1 cellular context compared by ENCODE assay signal in the genomic region with DNA sequence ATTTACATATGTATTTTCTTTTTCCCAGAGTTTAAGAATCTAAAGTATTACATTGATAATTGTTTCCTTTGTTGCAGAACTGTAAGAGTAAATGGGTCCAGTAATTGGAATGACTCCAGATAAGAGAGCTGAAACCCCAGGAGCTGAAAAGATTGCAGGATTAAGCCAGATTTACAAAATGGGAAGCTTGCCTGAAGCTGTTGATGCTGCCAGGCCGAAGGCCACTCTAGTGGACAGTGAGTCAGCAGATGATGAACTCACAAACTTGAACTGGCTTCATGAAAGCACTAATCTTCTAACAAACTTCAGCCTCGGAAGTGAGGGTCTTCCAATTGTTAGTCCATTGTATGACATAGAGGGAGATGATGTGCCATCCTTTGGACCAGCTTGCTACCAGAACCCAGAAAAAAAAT.
TF ChIP-seq lines count a peak whose summit lies in the region.

No MANE protein-coding gene starts in this region.

TF ChIP-seq in HepG2, 621 proteins besides CTCF, POLR2A, EP300 and RAD21 (continued from another document and continues in another):
- TF ChIP-seq, protein P1, sequence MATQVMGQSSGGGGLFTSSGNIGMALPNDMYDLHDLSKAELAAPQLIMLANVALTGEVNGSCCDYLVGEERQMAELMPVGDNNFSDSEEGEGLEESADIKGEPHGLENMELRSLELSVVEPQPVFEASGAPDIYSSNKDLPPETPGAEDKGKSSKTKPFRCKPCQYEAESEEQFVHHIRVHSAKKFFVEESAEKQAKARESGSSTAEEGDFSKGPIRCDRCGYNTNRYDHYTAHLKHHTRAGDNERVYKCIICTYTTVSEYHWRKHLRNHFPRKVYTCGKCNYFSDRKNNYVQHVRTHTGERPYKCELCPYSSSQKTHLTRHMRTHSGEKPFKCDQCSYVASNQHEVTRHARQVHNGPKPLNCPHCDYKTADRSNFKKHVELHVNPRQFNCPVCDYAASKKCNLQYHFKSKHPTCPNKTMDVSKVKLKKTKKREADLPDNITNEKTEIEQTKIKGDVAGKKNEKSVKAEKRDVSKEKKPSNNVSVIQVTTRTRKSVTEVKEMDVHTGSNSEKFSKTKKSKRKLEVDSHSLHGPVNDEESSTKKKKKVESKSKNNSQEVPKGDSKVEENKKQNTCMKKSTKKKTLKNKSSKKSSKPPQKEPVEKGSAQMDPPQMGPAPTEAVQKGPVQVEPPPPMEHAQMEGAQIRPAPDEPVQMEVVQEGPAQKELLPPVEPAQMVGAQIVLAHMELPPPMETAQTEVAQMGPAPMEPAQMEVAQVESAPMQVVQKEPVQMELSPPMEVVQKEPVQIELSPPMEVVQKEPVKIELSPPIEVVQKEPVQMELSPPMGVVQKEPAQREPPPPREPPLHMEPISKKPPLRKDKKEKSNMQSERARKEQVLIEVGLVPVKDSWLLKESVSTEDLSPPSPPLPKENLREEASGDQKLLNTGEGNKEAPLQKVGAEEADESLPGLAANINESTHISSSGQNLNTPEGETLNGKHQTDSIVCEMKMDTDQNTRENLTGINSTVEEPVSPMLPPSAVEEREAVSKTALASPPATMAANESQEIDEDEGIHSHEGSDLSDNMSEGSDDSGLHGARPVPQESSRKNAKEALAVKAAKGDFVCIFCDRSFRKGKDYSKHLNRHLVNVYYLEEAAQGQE (IDR thresholded peaks at IDR 0.05; ENCODE audit: borderline replicate concordance in 1 of 2, low read depth in 1 of 2, low read length in 2 of 2) = peak in 1 of 2 experiments; percentile 22; a peak in 1 of 4 replicates
- TF ChIP-seq, protein P2, sequence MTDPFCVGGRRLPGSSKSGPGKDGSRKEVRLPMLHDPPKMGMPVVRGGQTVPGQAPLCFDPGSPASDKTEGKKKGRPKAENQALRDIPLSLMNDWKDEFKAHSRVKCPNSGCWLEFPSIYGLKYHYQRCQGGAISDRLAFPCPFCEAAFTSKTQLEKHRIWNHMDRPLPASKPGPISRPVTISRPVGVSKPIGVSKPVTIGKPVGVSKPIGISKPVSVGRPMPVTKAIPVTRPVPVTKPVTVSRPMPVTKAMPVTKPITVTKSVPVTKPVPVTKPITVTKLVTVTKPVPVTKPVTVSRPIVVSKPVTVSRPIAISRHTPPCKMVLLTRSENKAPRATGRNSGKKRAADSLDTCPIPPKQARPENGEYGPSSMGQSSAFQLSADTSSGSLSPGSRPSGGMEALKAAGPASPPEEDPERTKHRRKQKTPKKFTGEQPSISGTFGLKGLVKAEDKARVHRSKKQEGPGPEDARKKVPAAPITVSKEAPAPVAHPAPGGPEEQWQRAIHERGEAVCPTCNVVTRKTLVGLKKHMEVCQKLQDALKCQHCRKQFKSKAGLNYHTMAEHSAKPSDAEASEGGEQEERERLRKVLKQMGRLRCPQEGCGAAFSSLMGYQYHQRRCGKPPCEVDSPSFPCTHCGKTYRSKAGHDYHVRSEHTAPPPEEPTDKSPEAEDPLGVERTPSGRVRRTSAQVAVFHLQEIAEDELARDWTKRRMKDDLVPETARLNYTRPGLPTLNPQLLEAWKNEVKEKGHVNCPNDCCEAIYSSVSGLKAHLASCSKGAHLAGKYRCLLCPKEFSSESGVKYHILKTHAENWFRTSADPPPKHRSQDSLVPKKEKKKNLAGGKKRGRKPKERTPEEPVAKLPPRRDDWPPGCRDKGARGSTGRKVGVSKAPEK (CRISPR knock-in tag; IDR thresholded peaks at IDR 0.05; ENCODE audit: borderline replicate concordance) = no peak
- TF ChIP-seq ZMYM4 (CRISPR knock-in tag; IDR thresholded peaks at IDR 0.05) (peak; percentile 76), KDM1A (CRISPR knock-in tag; IDR thresholded peaks at IDR 0.05) (no peak), NCOR1 (IDR thresholded peaks at IDR 0.05; ENCODE audit: borderline replicate concordance, low read length) (no peak), SRSF1 (optimal IDR thresholded peaks at IDR 0.05; ENCODE audit: low read depth, low read length) (no peak), MXI1 (IDR thresholded peaks at IDR 0.05; ENCODE audit: borderline replicate concordance, low read depth, low read length) (0 out of 3 replicates have a peak, but pooled peaks have one; percentile 35), FOXA3 (CRISPR knock-in tag; IDR thresholded peaks at IDR 0.05) (peak; percentile 70), NR2F2 (IDR thresholded peaks at IDR 0.05; ENCODE audit: borderline replicate concordance, low read depth) (0 out of 2 replicates have a peak, but pooled peaks have one; percentile 18), ZNF772 (CRISPR knock-in tag; IDR thresholded peaks at IDR 0.05) (0 out of 2 replicates have a peak, but pooled peaks have one; percentile 35), NFE2L2 (IDR thresholded peaks at IDR 0.05; ENCODE audit: low read length) (peak; percentile 96), FOXA1 (IDR thresholded peaks at IDR 0.05) (no peak), FOXA1 (CRISPR knock-in tag; IDR thresholded peaks at IDR 0.05) (peak; percentile 59), CEBPG (CRISPR knock-in tag; IDR thresholded peaks at IDR 0.05) (peak; percentile 73), POGZ (CRISPR knock-in tag; IDR thresholded peaks at IDR 0.05) (peak; percentile 69), HNF4A (CRISPR knock-in tag; IDR thresholded peaks at IDR 0.05) (peak; percentile 72), ZFP1 (CRISPR knock-in tag; IDR thresholded peaks at IDR 0.05) (peak; percentile 42; the same call in 1 of the 2 replicates), SP2 (CRISPR knock-in tag; IDR thresholded peaks at IDR 0.05) (no peak), ZNF878 (CRISPR knock-in tag; IDR thresholded peaks at IDR 0.05) (peak; percentile 37; the same call in 1 of the 2 replicates), ZNF441 (CRISPR knock-in tag; IDR thresholded peaks at IDR 0.05; ENCODE audit: borderline replicate concordance) (peak; percentile 60; the same call in 1 of the 2 replicates), DNMT3B (CRISPR knock-in tag; conservative IDR thresholded peaks at IDR 0.05) (no peak), TEAD3 (CRISPR knock-in tag; optimal IDR thresholded peaks at IDR 0.05; ENCODE audit: borderline replicate concordance) (peak; percentile 45), SRSF4 (IDR thresholded peaks at IDR 0.05; ENCODE audit: low read depth, low read length, poor library complexity, severe bottlenecking) (no peak), HOXA3 (CRISPR knock-in tag; IDR thresholded peaks at IDR 0.05) (peak; percentile 61; the same call in 1 of the 2 replicates), RFX5 (IDR thresholded peaks at IDR 0.05; ENCODE audit: low read depth, low read length) (no peak)
- TF ChIP-seq, protein P3, sequence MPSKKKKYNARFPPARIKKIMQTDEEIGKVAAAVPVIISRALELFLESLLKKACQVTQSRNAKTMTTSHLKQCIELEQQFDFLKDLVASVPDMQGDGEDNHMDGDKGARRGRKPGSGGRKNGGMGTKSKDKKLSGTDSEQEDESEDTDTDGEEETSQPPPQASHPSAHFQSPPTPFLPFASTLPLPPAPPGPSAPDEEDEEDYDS (CRISPR knock-in tag; IDR thresholded peaks at IDR 0.05) = peak; percentile 46
- TF ChIP-seq, protein P4, sequence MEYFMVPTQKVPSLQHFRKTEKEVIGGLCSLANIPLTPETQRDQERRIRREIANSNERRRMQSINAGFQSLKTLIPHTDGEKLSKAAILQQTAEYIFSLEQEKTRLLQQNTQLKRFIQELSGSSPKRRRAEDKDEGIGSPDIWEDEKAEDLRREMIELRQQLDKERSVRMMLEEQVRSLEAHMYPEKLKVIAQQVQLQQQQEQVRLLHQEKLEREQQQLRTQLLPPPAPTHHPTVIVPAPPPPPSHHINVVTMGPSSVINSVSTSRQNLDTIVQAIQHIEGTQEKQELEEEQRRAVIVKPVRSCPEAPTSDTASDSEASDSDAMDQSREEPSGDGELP (IDR thresholded peaks at IDR 0.05; ENCODE audit: borderline replicate concordance, low read depth) = peak; percentile 32; the same call in 1 of the 2 replicates
- TF ChIP-seq, protein P5, sequence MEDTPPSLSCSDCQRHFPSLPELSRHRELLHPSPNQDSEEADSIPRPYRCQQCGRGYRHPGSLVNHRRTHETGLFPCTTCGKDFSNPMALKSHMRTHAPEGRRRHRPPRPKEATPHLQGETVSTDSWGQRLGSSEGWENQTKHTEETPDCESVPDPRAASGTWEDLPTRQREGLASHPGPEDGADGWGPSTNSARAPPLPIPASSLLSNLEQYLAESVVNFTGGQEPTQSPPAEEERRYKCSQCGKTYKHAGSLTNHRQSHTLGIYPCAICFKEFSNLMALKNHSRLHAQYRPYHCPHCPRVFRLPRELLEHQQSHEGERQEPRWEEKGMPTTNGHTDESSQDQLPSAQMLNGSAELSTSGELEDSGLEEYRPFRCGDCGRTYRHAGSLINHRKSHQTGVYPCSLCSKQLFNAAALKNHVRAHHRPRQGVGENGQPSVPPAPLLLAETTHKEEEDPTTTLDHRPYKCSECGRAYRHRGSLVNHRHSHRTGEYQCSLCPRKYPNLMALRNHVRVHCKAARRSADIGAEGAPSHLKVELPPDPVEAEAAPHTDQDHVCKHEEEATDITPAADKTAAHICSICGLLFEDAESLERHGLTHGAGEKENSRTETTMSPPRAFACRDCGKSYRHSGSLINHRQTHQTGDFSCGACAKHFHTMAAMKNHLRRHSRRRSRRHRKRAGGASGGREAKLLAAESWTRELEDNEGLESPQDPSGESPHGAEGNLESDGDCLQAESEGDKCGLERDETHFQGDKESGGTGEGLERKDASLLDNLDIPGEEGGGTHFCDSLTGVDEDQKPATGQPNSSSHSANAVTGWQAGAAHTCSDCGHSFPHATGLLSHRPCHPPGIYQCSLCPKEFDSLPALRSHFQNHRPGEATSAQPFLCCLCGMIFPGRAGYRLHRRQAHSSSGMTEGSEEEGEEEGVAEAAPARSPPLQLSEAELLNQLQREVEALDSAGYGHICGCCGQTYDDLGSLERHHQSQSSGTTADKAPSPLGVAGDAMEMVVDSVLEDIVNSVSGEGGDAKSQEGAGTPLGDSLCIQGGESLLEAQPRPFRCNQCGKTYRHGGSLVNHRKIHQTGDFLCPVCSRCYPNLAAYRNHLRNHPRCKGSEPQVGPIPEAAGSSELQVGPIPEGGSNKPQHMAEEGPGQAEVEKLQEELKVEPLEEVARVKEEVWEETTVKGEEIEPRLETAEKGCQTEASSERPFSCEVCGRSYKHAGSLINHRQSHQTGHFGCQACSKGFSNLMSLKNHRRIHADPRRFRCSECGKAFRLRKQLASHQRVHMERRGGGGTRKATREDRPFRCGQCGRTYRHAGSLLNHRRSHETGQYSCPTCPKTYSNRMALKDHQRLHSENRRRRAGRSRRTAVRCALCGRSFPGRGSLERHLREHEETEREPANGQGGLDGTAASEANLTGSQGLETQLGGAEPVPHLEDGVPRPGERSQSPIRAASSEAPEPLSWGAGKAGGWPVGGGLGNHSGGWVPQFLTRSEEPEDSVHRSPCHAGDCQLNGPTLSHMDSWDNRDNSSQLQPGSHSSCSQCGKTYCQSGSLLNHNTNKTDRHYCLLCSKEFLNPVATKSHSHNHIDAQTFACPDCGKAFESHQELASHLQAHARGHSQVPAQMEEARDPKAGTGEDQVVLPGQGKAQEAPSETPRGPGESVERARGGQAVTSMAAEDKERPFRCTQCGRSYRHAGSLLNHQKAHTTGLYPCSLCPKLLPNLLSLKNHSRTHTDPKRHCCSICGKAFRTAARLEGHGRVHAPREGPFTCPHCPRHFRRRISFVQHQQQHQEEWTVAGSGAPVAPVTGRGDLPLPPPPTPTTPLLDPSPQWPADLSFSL (CRISPR knock-in tag; IDR thresholded peaks at IDR 0.05) = peak; percentile 26; the same call in 1 of the 2 replicates
- TF ChIP-seq, protein P6, sequence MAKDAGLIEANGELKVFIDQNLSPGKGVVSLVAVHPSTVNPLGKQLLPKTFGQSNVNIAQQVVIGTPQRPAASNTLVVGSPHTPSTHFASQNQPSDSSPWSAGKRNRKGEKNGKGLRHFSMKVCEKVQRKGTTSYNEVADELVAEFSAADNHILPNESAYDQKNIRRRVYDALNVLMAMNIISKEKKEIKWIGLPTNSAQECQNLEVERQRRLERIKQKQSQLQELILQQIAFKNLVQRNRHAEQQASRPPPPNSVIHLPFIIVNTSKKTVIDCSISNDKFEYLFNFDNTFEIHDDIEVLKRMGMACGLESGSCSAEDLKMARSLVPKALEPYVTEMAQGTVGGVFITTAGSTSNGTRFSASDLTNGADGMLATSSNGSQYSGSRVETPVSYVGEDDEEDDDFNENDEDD (CRISPR knock-in tag; IDR thresholded peaks at IDR 0.05; ENCODE audit: borderline replicate concordance) = no peak
- TF ChIP-seq, protein P7, sequence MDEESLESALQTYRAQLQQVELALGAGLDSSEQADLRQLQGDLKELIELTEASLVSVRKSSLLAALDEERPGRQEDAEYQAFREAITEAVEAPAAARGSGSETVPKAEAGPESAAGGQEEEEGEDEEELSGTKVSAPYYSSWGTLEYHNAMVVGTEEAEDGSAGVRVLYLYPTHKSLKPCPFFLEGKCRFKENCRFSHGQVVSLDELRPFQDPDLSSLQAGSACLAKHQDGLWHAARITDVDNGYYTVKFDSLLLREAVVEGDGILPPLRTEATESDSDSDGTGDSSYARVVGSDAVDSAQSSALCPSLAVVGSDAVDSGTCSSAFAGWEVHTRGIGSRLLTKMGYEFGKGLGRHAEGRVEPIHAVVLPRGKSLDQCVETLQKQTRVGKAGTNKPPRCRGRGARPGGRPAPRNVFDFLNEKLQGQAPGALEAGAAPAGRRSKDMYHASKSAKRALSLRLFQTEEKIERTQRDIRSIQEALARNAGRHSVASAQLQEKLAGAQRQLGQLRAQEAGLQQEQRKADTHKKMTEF (CRISPR knock-in tag; IDR thresholded peaks at IDR 0.05) = peak; percentile 52
- TF ChIP-seq, protein P8, sequence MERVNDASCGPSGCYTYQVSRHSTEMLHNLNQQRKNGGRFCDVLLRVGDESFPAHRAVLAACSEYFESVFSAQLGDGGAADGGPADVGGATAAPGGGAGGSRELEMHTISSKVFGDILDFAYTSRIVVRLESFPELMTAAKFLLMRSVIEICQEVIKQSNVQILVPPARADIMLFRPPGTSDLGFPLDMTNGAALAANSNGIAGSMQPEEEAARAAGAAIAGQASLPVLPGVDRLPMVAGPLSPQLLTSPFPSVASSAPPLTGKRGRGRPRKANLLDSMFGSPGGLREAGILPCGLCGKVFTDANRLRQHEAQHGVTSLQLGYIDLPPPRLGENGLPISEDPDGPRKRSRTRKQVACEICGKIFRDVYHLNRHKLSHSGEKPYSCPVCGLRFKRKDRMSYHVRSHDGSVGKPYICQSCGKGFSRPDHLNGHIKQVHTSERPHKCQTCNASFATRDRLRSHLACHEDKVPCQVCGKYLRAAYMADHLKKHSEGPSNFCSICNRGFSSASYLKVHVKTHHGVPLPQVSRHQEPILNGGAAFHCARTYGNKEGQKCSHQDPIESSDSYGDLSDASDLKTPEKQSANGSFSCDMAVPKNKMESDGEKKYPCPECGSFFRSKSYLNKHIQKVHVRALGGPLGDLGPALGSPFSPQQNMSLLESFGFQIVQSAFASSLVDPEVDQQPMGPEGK (CRISPR knock-in tag; IDR thresholded peaks at IDR 0.05) = peak; percentile 15; the same call in 1 of the 2 replicates
- TF ChIP-seq, protein P9, sequence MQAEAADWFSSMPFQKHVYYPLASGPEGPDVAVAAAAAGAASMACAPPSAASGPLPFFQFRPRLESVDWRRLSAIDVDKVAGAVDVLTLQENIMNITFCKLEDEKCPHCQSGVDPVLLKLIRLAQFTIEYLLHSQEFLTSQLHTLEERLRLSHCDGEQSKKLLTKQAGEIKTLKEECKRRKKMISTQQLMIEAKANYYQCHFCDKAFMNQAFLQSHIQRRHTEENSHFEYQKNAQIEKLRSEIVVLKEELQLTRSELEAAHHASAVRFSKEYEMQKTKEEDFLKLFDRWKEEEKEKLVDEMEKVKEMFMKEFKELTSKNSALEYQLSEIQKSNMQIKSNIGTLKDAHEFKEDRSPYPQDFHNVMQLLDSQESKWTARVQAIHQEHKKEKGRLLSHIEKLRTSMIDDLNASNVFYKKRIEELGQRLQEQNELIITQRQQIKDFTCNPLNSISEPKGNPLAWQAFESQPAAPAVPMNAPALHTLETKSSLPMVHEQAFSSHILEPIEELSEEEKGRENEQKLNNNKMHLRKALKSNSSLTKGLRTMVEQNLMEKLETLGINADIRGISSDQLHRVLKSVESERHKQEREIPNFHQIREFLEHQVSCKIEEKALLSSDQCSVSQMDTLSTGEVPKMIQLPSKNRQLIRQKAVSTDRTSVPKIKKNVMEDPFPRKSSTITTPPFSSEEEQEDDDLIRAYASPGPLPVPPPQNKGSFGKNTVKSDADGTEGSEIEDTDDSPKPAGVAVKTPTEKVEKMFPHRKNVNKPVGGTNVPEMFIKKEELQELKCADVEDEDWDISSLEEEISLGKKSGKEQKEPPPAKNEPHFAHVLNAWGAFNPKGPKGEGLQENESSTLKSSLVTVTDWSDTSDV (CRISPR knock-in tag; IDR thresholded peaks at IDR 0.05) = no peak
